Comparison of ENCODE assay signal across 2 cellular contexts in the genomic region with DNA sequence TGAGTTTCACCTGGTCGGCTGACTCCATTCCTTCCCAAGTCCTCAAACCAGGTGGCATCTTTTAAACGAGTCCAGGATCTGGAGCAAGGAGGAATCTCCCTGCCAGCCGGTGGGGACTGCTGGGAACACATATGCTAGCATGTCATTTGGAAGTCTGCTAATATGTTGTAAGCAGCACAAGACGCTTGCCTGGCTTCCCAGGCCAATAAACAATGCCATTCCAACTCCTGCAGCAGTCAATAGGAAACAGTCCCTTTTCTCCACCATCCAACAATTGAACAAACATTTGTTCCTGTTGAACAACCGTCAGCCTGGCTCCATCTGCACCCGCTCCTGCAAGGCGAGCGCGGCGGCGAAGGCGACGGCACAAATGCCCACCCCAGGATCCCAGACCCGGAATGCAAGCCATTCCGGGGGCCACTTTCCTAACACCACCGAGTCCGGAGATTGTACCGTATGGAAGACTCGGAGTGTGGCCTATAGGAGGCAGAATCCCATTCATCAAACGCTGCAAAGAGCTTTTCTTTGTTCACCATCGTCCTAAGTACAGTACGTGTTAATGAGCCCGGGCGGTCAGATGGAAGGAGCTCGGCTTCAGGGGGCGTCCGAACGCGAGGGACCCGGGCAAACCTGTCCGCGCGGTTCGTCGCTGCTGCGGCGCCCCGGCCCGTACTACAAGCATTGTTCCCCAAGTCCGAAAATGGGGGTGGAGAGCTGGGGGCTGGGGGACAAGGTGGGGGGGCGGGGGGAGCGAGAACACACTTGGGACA.
TF ChIP-seq lines count a peak whose summit lies in the region.

No MANE protein-coding gene starts in this region.

TF ChIP-seq in A549, 52 proteins besides CTCF, POLR2A, EP300 and RAD21:
- TF ChIP-seq, protein P1, sequence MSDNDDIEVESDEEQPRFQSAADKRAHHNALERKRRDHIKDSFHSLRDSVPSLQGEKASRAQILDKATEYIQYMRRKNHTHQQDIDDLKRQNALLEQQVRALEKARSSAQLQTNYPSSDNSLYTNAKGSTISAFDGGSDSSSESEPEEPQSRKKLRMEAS (IDR thresholded peaks at IDR 0.05), result 0 out of 2 replicates have a peak, but pooled peaks have one; percentile 15
- no peak for TF ChIP-seq HOXB13 (CRISPR knock-in tag; IDR thresholded peaks at IDR 0.05; ENCODE audit: low read depth)

TF ChIP-seq in HepG2, 621 proteins besides CTCF, POLR2A, EP300 and RAD21 (continues in another document):
- TF ChIP-seq ZBED4 (CRISPR knock-in tag; IDR thresholded peaks at IDR 0.05; ENCODE audit: borderline replicate concordance) (no peak), JUND (CRISPR knock-in tag; IDR thresholded peaks at IDR 0.05) (no peak), PHB2 (IDR thresholded peaks at IDR 0.05; ENCODE audit: partially characterized antibody) (no peak), BORCS8-MEF2B (CRISPR knock-in tag; IDR thresholded peaks at IDR 0.05) (0 out of 2 replicates have a peak, but pooled peaks have one; percentile 25), PHF21A (CRISPR knock-in tag; IDR thresholded peaks at IDR 0.05) (0 out of 2 replicates have a peak, but pooled peaks have one; percentile 7), KAT7 (CRISPR knock-in tag; IDR thresholded peaks at IDR 0.05; ENCODE audit: borderline replicate concordance) (no peak), TBX2 (CRISPR knock-in tag; IDR thresholded peaks at IDR 0.05; ENCODE audit: borderline replicate concordance) (peak; percentile 57), SAP130 (CRISPR knock-in tag; IDR thresholded peaks at IDR 0.05; ENCODE audit: low read depth) (peak; percentile 61), ZNF20 (CRISPR knock-in tag; IDR thresholded peaks at IDR 0.05) (no peak), ZNF441 (CRISPR knock-in tag; IDR thresholded peaks at IDR 0.05; ENCODE audit: borderline replicate concordance) (no peak), NR1H2 (CRISPR knock-in tag; IDR thresholded peaks at IDR 0.05; ENCODE audit: borderline replicate concordance, low read depth) (no peak), MZF1 (CRISPR knock-in tag; IDR thresholded peaks at IDR 0.05; ENCODE audit: borderline replicate concordance) (no peak), JUNB (CRISPR knock-in tag; IDR thresholded peaks at IDR 0.05; ENCODE audit: borderline replicate concordance) (no peak), ZNF260 (CRISPR knock-in tag; IDR thresholded peaks at IDR 0.05; ENCODE audit: borderline replicate concordance, low read depth) (no peak), SOX6 (IDR thresholded peaks at IDR 0.05) (no peak), SOX6 (CRISPR knock-in tag; IDR thresholded peaks at IDR 0.05) (peak; percentile 1; the same call in 1 of the 2 replicates), MIER2 (CRISPR knock-in tag; IDR thresholded peaks at IDR 0.05) (no peak), SP140L (CRISPR knock-in tag; IDR thresholded peaks at IDR 0.05; ENCODE audit: borderline replicate concordance) (no peak), ZBTB44 (CRISPR knock-in tag; IDR thresholded peaks at IDR 0.05) (no peak), TEAD3 (CRISPR knock-in tag; optimal IDR thresholded peaks at IDR 0.05; ENCODE audit: borderline replicate concordance) (no peak), SYNCRIP (IDR thresholded peaks at IDR 0.05; ENCODE audit: insufficient read depth, low read depth, low read length) (no peak), KLF9 (CRISPR knock-in tag; IDR thresholded peaks at IDR 0.05; ENCODE audit: low read depth) (no peak), GTF2F1 (IDR thresholded peaks at IDR 0.05; ENCODE audit: low read length) (no peak), ZNF589 (CRISPR knock-in tag; conservative IDR thresholded peaks at IDR 0.05) (no peak), POGK (CRISPR knock-in tag; conservative IDR thresholded peaks at IDR 0.05) (no peak), RARG (CRISPR knock-in tag; IDR thresholded peaks at IDR 0.05; ENCODE audit: low read depth) (no peak), PREB (CRISPR knock-in tag; IDR thresholded peaks at IDR 0.05) (no peak), ZNF18 (CRISPR knock-in tag; IDR thresholded peaks at IDR 0.05; ENCODE audit: insufficient replicate concordance) (no peak), PTBP1 (IDR thresholded peaks at IDR 0.05; ENCODE audit: low read depth, low read length, poor library complexity, severe bottlenecking) (no peak)
- TF ChIP-seq, protein P2, sequence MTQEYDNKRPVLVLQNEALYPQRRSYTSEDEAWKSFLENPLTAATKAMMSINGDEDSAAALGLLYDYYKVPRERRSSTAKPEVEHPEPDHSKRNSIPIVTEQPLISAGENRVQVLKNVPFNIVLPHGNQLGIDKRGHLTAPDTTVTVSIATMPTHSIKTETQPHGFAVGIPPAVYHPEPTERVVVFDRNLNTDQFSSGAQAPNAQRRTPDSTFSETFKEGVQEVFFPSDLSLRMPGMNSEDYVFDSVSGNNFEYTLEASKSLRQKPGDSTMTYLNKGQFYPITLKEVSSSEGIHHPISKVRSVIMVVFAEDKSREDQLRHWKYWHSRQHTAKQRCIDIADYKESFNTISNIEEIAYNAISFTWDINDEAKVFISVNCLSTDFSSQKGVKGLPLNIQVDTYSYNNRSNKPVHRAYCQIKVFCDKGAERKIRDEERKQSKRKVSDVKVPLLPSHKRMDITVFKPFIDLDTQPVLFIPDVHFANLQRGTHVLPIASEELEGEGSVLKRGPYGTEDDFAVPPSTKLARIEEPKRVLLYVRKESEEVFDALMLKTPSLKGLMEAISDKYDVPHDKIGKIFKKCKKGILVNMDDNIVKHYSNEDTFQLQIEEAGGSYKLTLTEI (CRISPR knock-in tag; conservative IDR thresholded peaks at IDR 0.05), result no peak
- TF ChIP-seq, protein P3, sequence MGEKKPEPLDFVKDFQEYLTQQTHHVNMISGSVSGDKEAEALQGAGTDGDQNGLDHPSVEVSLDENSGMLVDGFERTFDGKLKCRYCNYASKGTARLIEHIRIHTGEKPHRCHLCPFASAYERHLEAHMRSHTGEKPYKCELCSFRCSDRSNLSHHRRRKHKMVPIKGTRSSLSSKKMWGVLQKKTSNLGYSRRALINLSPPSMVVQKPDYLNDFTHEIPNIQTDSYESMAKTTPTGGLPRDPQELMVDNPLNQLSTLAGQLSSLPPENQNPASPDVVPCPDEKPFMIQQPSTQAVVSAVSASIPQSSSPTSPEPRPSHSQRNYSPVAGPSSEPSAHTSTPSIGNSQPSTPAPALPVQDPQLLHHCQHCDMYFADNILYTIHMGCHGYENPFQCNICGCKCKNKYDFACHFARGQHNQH (CRISPR knock-in tag; IDR thresholded peaks at IDR 0.05), result no peak
- TF ChIP-seq, protein P4, sequence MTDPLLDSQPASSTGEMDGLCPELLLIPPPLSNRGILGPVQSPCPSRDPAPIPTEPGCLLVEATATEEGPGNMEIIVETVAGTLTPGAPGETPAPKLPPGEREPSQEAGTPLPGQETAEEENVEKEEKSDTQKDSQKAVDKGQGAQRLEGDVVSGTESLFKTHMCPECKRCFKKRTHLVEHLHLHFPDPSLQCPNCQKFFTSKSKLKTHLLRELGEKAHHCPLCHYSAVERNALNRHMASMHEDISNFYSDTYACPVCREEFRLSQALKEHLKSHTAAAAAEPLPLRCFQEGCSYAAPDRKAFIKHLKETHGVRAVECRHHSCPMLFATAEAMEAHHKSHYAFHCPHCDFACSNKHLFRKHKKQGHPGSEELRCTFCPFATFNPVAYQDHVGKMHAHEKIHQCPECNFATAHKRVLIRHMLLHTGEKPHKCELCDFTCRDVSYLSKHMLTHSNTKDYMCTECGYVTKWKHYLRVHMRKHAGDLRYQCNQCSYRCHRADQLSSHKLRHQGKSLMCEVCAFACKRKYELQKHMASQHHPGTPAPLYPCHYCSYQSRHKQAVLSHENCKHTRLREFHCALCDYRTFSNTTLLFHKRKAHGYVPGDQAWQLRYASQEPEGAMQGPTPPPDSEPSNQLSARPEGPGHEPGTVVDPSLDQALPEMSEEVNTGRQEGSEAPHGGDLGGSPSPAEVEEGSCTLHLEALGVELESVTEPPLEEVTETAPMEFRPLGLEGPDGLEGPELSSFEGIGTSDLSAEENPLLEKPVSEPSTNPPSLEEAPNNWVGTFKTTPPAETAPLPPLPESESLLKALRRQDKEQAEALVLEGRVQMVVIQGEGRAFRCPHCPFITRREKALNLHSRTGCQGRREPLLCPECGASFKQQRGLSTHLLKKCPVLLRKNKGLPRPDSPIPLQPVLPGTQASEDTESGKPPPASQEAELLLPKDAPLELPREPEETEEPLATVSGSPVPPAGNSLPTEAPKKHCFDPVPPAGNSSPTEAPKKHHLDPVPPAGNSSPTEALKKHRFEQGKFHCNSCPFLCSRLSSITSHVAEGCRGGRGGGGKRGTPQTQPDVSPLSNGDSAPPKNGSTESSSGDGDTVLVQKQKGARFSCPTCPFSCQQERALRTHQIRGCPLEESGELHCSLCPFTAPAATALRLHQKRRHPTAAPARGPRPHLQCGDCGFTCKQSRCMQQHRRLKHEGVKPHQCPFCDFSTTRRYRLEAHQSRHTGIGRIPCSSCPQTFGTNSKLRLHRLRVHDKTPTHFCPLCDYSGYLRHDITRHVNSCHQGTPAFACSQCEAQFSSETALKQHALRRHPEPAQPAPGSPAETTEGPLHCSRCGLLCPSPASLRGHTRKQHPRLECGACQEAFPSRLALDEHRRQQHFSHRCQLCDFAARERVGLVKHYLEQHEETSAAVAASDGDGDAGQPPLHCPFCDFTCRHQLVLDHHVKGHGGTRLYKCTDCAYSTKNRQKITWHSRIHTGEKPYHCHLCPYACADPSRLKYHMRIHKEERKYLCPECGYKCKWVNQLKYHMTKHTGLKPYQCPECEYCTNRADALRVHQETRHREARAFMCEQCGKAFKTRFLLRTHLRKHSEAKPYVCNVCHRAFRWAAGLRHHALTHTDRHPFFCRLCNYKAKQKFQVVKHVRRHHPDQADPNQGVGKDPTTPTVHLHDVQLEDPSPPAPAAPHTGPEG (CRISPR knock-in tag; IDR thresholded peaks at IDR 0.05), result peak; percentile 46; the same call in 1 of the 2 replicates
